ENCODE assay signal across 8 cellular contexts in genomic region chr4:39978378-39978775, GRCh38. TPM values are rescaled to one million over a fixed set of nuclear protein-coding genes. Genes with fewer than 3 reads are reported as not detected.
DNase-seq lines count a peak whose midpoint lies in the region; ATAC-seq and TF ChIP-seq lines count a peak whose summit lies in the region.

No MANE protein-coding gene starts in this region.

- H3K27me3 Mint-ChIP-seq in T-helper 2 cell treated with Interferon-gamma antibody and Interleukin-4, amounts not matched to agents 5 μg/mL and 100 μg/mL, for 36 hours (ENCODE audit: low read depth) = no peaks in the 10 kb centered on the region
- no peaks in the 10 kb centered on the region for H3K27me3 Mint-ChIP-seq in activated naive CD8-positive, alpha-beta T cell treated with anti-CD3 and anti-CD28 coated beads, Interleukin-2, amount 50 U/mL, for 24 hours

- no peaks in the 10 kb centered on the region for H3K36me3 ChIP-seq in kidney epithelial cell (ENCODE audit: control insufficient read depth, insufficient read depth, low read length)

- no peak for ATAC-seq in activated naive CD8-positive, alpha-beta T cell treated with anti-CD3 and anti-CD28 coated beads, Interleukin-2, amount 50 U/mL, for 24 hours

- H3K36me3 Mint-ChIP-seq in T-helper 2 cell treated with Interferon-gamma antibody and Interleukin-4, amounts not matched to agents 5 μg/mL and 100 μg/mL, for 36 hours (ENCODE audit: low read depth) = peaks cover 20% of the 10 kb centered on the region
- peaks cover 24% of the 10 kb centered on the region for H3K36me3 Mint-ChIP-seq in activated naive CD8-positive, alpha-beta T cell treated with anti-CD3 and anti-CD28 coated beads, Interleukin-2, amount 50 U/mL, for 24 hours (ENCODE audit: low read depth)

- no peak for TF ChIP-seq CTCF in kidney epithelial cell (IDR thresholded peaks at IDR 0.05; ENCODE audit: insufficient read depth, low read length, poor library complexity, severe bottlenecking)

- H3K4me1 Mint-ChIP-seq in T-helper 2 cell treated with Interferon-gamma antibody and Interleukin-4, amounts not matched to agents 5 μg/mL and 100 μg/mL, for 36 hours (ENCODE audit: low read depth) = peaks cover 19% of the 10 kb centered on the region
- peaks cover 37% of the 10 kb centered on the region for H3K4me1 Mint-ChIP-seq in activated naive CD8-positive, alpha-beta T cell treated with anti-CD3 and anti-CD28 coated beads, Interleukin-2, amount 50 U/mL, for 24 hours

- H3K4me3 Mint-ChIP-seq in T-helper 2 cell treated with Interferon-gamma antibody and Interleukin-4, amounts not matched to agents 5 μg/mL and 100 μg/mL, for 36 hours = peak overlapping the region; percentile 86
- H3K4me3 Mint-ChIP-seq in activated naive CD8-positive, alpha-beta T cell treated with anti-CD3 and anti-CD28 coated beads, Interleukin-2, amount 50 U/mL, for 24 hours = peak overlapping the region; percentile 85

- peak overlapping the region; percentile 38 for H3K4me3 ChIP-seq in kidney epithelial cell (ENCODE audit: low read depth, low read length)

- H3K27ac ChIP-seq in temporal lobe (ENCODE audit: low read depth, low read length) = peak overlapping the region; percentile 86

- H3K27ac Mint-ChIP-seq in T-helper 2 cell treated with Interferon-gamma antibody and Interleukin-4, amounts not matched to agents 5 μg/mL and 100 μg/mL, for 36 hours = peak overlapping the region; percentile 90
- H3K27ac Mint-ChIP-seq in activated naive CD8-positive, alpha-beta T cell treated with anti-CD3 and anti-CD28 coated beads, Interleukin-2, amount 50 U/mL, for 24 hours = peak overlapping the region; percentile 97

- no peak for DNase-seq in T-helper 2 cell treated with Interferon-gamma antibody and Interleukin-4, amounts not matched to agents 5 μg/mL and 100 μg/mL, for 36 hours (ENCODE audit: low spot score)
- DNase-seq in T-helper 2 cell = no peak
- no peak for DNase-seq in activated naive CD8-positive, alpha-beta T cell treated with anti-CD3 and anti-CD28 coated beads, Interleukin-2, amount 50 U/mL, for 24 hours
- no peak for DNase-seq in kidney epithelial cell (ENCODE audit: low read depth)
- DNase-seq in stimulated activated CD4-positive, alpha-beta T cell treated with anti-CD3 and anti-CD28 coated beads, Interleukin-1b, Interleukin-23, amount 100 ng/mL, for 48 hours = no peak
- DNase-seq in superior temporal gyrus (ENCODE audit: extremely low spot score) = no peak
- DNase-seq in SHP77 (lab: John Stamatoyannopoulos, UW) = no peak

- no peaks in the 10 kb centered on the region for H3K27me3 ChIP-seq in kidney epithelial cell (ENCODE audit: control insufficient read depth, insufficient read depth, low read length)

- no peaks in the 10 kb centered on the region for H3K9me3 Mint-ChIP-seq in T-helper 2 cell treated with Interferon-gamma antibody and Interleukin-4, amounts not matched to agents 5 μg/mL and 100 μg/mL, for 36 hours
- no peaks in the 10 kb centered on the region for H3K9me3 Mint-ChIP-seq in activated naive CD8-positive, alpha-beta T cell treated with anti-CD3 and anti-CD28 coated beads, Interleukin-2, amount 50 U/mL, for 24 hours

RNA-seq across cellular contexts. Expression of gene PDS5A, which starts 0.7 kb away (rescaled TPM):
- total RNA-seq in kidney epithelial cell (60.9 and 69.3 TPM in 2 replicates), temporal lobe (58.3 TPM)
